ENCODE assay signal across 23 cellular contexts in genomic region chr1:44401256-44402228, GRCh38. TPM values are rescaled to one million over a fixed set of nuclear protein-coding genes. Genes with fewer than 3 reads are reported as not detected.
DNase-seq lines count a peak whose midpoint lies in the region; ATAC-seq and TF ChIP-seq lines count a peak whose summit lies in the region.
"Had no signal": no experiment of that assay in that cellular context is flagged by ENCODE, and none has a peak within 500 bp of the region (broad histone marks: within the 10 kb centered on the region; RNA-seq: fewer than 3 reads in every experiment).

No MANE protein-coding gene starts in this region.

- intact Hi-C loops in right lobe of liver (cut with DNase I), result no loop called here
- intact Hi-C loops in tibial artery (cut with DNase I; ENCODE audit: low total_unique reads), result loop anchor here (10.0 kb wide), 1 partner anchor 187 kb away; the partner anchor contains the start of gene DMAP1
- intact Hi-C loops in CD4-positive, alpha-beta T cell (cut with DNase I, micrococcal nuclease), result no loop called here

- ATAC-seq in left lobe of liver (peak; percentile 56), right lobe of liver (peak; percentile 52 to 78 (median 64))
- ATAC-seq in activated T-helper 17 cell treated with anti-CD3 and anti-CD28 coated beads, Interleukin-2, amount 50 U/mL, for 72 hours (replicated peaks), result no peak
- no peak for ATAC-seq in CD4-positive, alpha-beta T cell (ENCODE audit: poor library complexity)
- ATAC-seq: A549 had no signal

- no peak overlapping the region for H3K4me3 ChIP-seq in right lobe of liver
- no peak overlapping the region for H3K4me3 ChIP-seq in tibial artery
- H3K4me3 ChIP-seq: A549; BLaER1 treated with 17β-estradiol and CSF1 and Interleukin-3, amounts not matched to agents 10 nM and 100 nM had no signal

- H3K36me3 ChIP-seq in right lobe of liver, result no peaks in the 10 kb centered on the region
- no peaks in the 10 kb centered on the region for H3K36me3 ChIP-seq in tibial artery
- H3K36me3 ChIP-seq: BE2C; BLaER1 treated with 17β-estradiol and CSF1 and Interleukin-3, amounts not matched to agents 10 nM and 100 nM had no signal

- DNase-seq in dermis microvascular lymphatic vessel endothelial cell (ENCODE audit: low read depth in 2 of 2), result peak; percentile 66 to 78
- no peak for DNase-seq in left lobe of liver (ENCODE audit: low spot score)
- DNase-seq in right lobe of liver, result no peak
- no peak for DNase-seq in H4 (ENCODE audit: low spot score)
- DNase-seq in tibial artery, result no peak
- no peak for DNase-seq in CD4-positive, alpha-beta T cell
- DNase-seq: 8988T; ACHN; AML-193; BE2C; Calu3; CD4-positive, alpha-beta memory T cell; COR-L47; DMS53; DMS79 treated with DMSO at 0.1 percent for 48 hours; GF-D8; GOT3; H7; HCEC 1CT had no signal

- no peak overlapping the region for H3K27ac Mint-ChIP-seq in activated T-helper 17 cell treated with anti-CD3 and anti-CD28 coated beads, Interleukin-2, amount 50 U/mL, for 72 hours
- H3K27ac Mint-ChIP-seq in CD4-positive, alpha-beta T cell, result no peak overlapping the region
- H3K27ac Mint-ChIP-seq: CD14-positive monocyte; CD4-positive, alpha-beta memory T cell had no signal

- peaks cover 3% of the 10 kb centered on the region for H3K9me3 Mint-ChIP-seq in activated T-helper 17 cell treated with anti-CD3 and anti-CD28 coated beads, Interleukin-2, amount 50 U/mL, for 72 hours
- H3K9me3 Mint-ChIP-seq in CD4-positive, alpha-beta T cell, result no peaks in the 10 kb centered on the region

- H3K4me3 Mint-ChIP-seq in activated T-helper 17 cell treated with anti-CD3 and anti-CD28 coated beads, Interleukin-2, amount 50 U/mL, for 72 hours, result no peak overlapping the region
- no peak overlapping the region for H3K4me3 Mint-ChIP-seq in CD4-positive, alpha-beta T cell
- H3K4me3 Mint-ChIP-seq: CD14-positive monocyte; CD4-positive, alpha-beta memory T cell had no signal

- WGBS in right lobe of liver (ENCODE audit: insufficient coverage, low coverage, low lambda C conversion rate, missing lambda C conversion rate), result 51% methylated on average over 12 of the region's 12 CpGs

- CTCF ChIA-PET in CD4-positive, alpha-beta T cell (lab: Charles Lee), result no interaction called here

- H3K4me1 Mint-ChIP-seq in activated T-helper 17 cell treated with anti-CD3 and anti-CD28 coated beads, Interleukin-2, amount 50 U/mL, for 72 hours, result no peaks in the 10 kb centered on the region
- H3K4me1 Mint-ChIP-seq in CD4-positive, alpha-beta T cell (ENCODE audit: low read depth), result peaks cover 18% of the 10 kb centered on the region

- H3K27me3 Mint-ChIP-seq in activated T-helper 17 cell treated with anti-CD3 and anti-CD28 coated beads, Interleukin-2, amount 50 U/mL, for 72 hours, result peaks cover 59% of the 10 kb centered on the region
- H3K27me3 Mint-ChIP-seq in CD4-positive, alpha-beta T cell, result peaks cover 83% of the 10 kb centered on the region

- H3K27me3 ChIP-seq in right lobe of liver (peaks cover under 1 to 7% of the 10 kb centered on the region in 2 donors), tibial artery (peaks cover 0 to 83% of the 10 kb centered on the region in 2 donors)
- H3K27me3 ChIP-seq in CD4-positive, alpha-beta T cell (ENCODE audit: control insufficient read depth, insufficient read depth, low read length), result peaks cover 78% of the 10 kb centered on the region

- H3K27ac ChIP-seq in right lobe of liver (no peak overlapping the region), tibial artery (no peak overlapping the region)
- no peak overlapping the region for H3K27ac ChIP-seq in CD4-positive, alpha-beta T cell (ENCODE audit: low read depth, low read length)
- H3K27ac ChIP-seq: A549; BLaER1 treated with 17β-estradiol and CSF1 and Interleukin-3, amounts not matched to agents 10 nM and 100 nM had no signal

- POLR2A ChIA-PET in CD4-positive, alpha-beta T cell (lab: Charles Lee), result no interaction called here

- H3K4me1 ChIP-seq in right lobe of liver, result peaks cover 0 to 30% (median 4%) of the 10 kb centered on the region in 4 donors
- H3K4me1 ChIP-seq in tibial artery, result peaks cover 0 to 21% (median 20%) of the 10 kb centered on the region in 4 donors
- H3K4me1 ChIP-seq: BE2C had no signal

- H3K9me3 ChIP-seq in right lobe of liver (no peaks in the 10 kb centered on the region), tibial artery (no peaks in the 10 kb centered on the region)
- H3K9me3 ChIP-seq in CD4-positive, alpha-beta T cell (ENCODE audit: control insufficient read depth, low read length), result no peaks in the 10 kb centered on the region
- H3K9me3 ChIP-seq: BE2C; BLaER1 treated with 17β-estradiol and CSF1 and Interleukin-3, amounts not matched to agents 10 nM and 100 nM had no signal

- no peaks in the 10 kb centered on the region for H3K36me3 Mint-ChIP-seq in activated T-helper 17 cell treated with anti-CD3 and anti-CD28 coated beads, Interleukin-2, amount 50 U/mL, for 72 hours (ENCODE audit: low read depth)
- H3K36me3 Mint-ChIP-seq in CD4-positive, alpha-beta T cell (ENCODE audit: low read depth), result no peaks in the 10 kb centered on the region
- H3K36me3 Mint-ChIP-seq: CD4-positive, alpha-beta memory T cell had no signal

- TF ChIP-seq CTCF in right lobe of liver (IDR thresholded peaks at IDR 0.05), result no peak
- no peak for TF ChIP-seq CTCF in tibial artery (IDR thresholded peaks at IDR 0.05)
- no peak for TF ChIP-seq CTCF in CD4-positive, alpha-beta T cell (IDR thresholded peaks at IDR 0.05)

- no peak for TF ChIP-seq POLR2A in right lobe of liver (IDR thresholded peaks at IDR 0.05)

RNA-seq across cellular contexts. Expression of gene RNF220, which starts 3.5 kb away (rescaled TPM):
- 45.6 and 68.0 TPM in 2 replicates for total RNA-seq in dermis microvascular lymphatic vessel endothelial cell
- total RNA-seq in left lobe of liver, result 21.5 TPM
- 10 to 100 TPM; 19.2 to 57.9 (median 23.0) TPM for total RNA-seq in right lobe of liver
- total RNA-seq in H4 (2014; rRNA removed; shearing (Covaris generic)), result 65.1 and 79.6 TPM in 2 replicates
- total RNA-seq in activated T-helper 17 cell treated with anti-CD3 and anti-CD28 coated beads, Interleukin-2, amount 50 U/mL, for 72 hours, result 10 to 100 TPM; 54.8 to 88.7 TPM
- total RNA-seq in CD4-positive, alpha-beta T cell, result 10 to 100 TPM; 76.0 to 77.9 TPM

RNA-seq across cellular contexts. Expression of gene ERI3, which starts 46.5 kb away (rescaled TPM):
- total RNA-seq in dermis microvascular lymphatic vessel endothelial cell, result 30.4 and 34.0 TPM in 2 replicates
- total RNA-seq in left lobe of liver, result 22.4 TPM
- total RNA-seq in right lobe of liver, result 10 to 100 TPM; 20.6 to 30.6 (median 23.8) TPM
- total RNA-seq in H4 (2014; rRNA removed; shearing (Covaris generic)), result 108 and 118 TPM in 2 replicates
- total RNA-seq in activated T-helper 17 cell treated with anti-CD3 and anti-CD28 coated beads, Interleukin-2, amount 50 U/mL, for 72 hours, result 10 to 100 TPM; 30.7 to 41.8 TPM
- 10 to 100 TPM; 19.7 to 20.7 TPM for total RNA-seq in CD4-positive, alpha-beta T cell

Comparison
In these comparisons a context has a peak if more than half of its experiments do, and no peak if none do; other contexts are left out.
1. DNase-seq: peak in dermis microvascular lymphatic vessel endothelial cell (2 of 2); none in left lobe of liver (single experiment), right lobe of liver (0 of 3), H4 (single experiment), tibial artery (0 of 2) and CD4-positive, alpha-beta T cell (0 of 10).
2. ATAC-seq: peak in left lobe of liver (single experiment) and right lobe of liver (4 of 4); none in activated T-helper 17 cell treated with anti-CD3 and anti-CD28 coated beads, Interleukin-2, amount 50 U/mL, for 72 hours (single experiment) and CD4-positive, alpha-beta T cell (single experiment).